Comparison of ENCODE assay signal across 1 cellular context in genomic region chr10:70461397-70462348, GRCh38.
TF ChIP-seq lines count a peak whose summit lies in the region.

No MANE protein-coding gene starts in this region.

TF ChIP-seq in GM23338, 12 proteins besides CTCF, POLR2A, EP300 and RAD21:
- TF ChIP-seq ZNF462 (CRISPR knock-in tag; IDR thresholded peaks at IDR 0.05) (no peak), STAT1 (IDR thresholded peaks at IDR 0.05; ENCODE audit: unreplicated experiment) (no peak), NANOG (IDR thresholded peaks at IDR 0.05; ENCODE audit: borderline replicate concordance) (no peak), POLR2AphosphoS5 (IDR thresholded peaks at IDR 0.05; ENCODE audit: low read depth) (no peak), EZH2 (IDR thresholded peaks at IDR 0.05; ENCODE audit: low read depth, unreplicated experiment) (no peak), EZH2phosphoT487 (IDR thresholded peaks at IDR 0.05; ENCODE audit: unreplicated experiment) (no peak), ZNF114 (CRISPR knock-in tag; IDR thresholded peaks at IDR 0.05) (no peak), REST (IDR thresholded peaks at IDR 0.05; ENCODE audit: unreplicated experiment) (no peak), JUNB (IDR thresholded peaks at IDR 0.05; ENCODE audit: unreplicated experiment) (no peak), CREB1 (CRISPR knock-in tag; IDR thresholded peaks at IDR 0.05; ENCODE audit: low read depth) (no peak), ETS1 (IDR thresholded peaks at IDR 0.05) (no peak), ZNF331 (CRISPR knock-in tag; IDR thresholded peaks at IDR 0.05; ENCODE audit: low read depth) (no peak)
